1 cellular context compared by ENCODE assay signal in genomic region chr12:15629108-15629507, GRCh38.
TF ChIP-seq lines count a peak whose summit lies in the region.

No MANE protein-coding gene starts in this region.

TF ChIP-seq in HepG2, 621 proteins besides CTCF, POLR2A, EP300 and RAD21 (continued from another document):
- TF ChIP-seq HOXA3 (CRISPR knock-in tag; IDR thresholded peaks at IDR 0.05) (peak; percentile 77), NBN (conservative IDR thresholded peaks at IDR 0.05) (no peak), ZNF143 (CRISPR knock-in tag; IDR thresholded peaks at IDR 0.05) (no peak), HNRNPH1 (optimal IDR thresholded peaks at IDR 0.05; ENCODE audit: low read depth, low read length) (no peak), MEF2D (CRISPR knock-in tag; IDR thresholded peaks at IDR 0.05) (peak; percentile 81)
